Comparison of ENCODE assay signal across 33 cellular contexts in genomic region chr5:87319469-87319868, GRCh38.
"Had no signal": no experiment of that assay in that cellular context is flagged by ENCODE, and none has a peak within 500 bp of the region (broad histone marks: within the 10 kb centered on the region; RNA-seq: fewer than 3 reads in every experiment).

No MANE protein-coding gene starts in this region.

- H3K9me3 Mint-ChIP-seq: central memory CD8-positive, alpha-beta T cell had no signal

- H3K27me3 Mint-ChIP-seq: activated B cell treated with CpG ODN at 0.5 μM for 24 hours; activated CD4-positive, alpha-beta memory T cell treated with anti-CD3 and anti-CD28 coated beads, Interleukin-2, amount 10 ng/mL, durations not matched to agents 7 days and 5 days; activated CD8-positive, alpha-beta memory T cell treated with anti-CD3 and anti-CD28 coated beads, Interleukin-2, amount 10 ng/mL, durations not matched to agents 7 days and 5 days; activated naive CD4-positive, alpha-beta T cell treated with anti-CD3 and anti-CD28 coated beads, Interleukin-2, amount 10 ng/mL, durations not matched to agents 7 days and 5 days; activated naive CD8-positive, alpha-beta T cell; activated naive CD8-positive, alpha-beta T cell treated with anti-CD3 and anti-CD28 coated beads, Interleukin-2, amount 50 U/mL, for 24 hours; central memory CD8-positive, alpha-beta T cell; T-helper 17 cell had no signal

- H3K4me3 Mint-ChIP-seq: activated B cell treated with CpG ODN at 0.5 μM for 24 hours; activated CD4-positive, alpha-beta memory T cell treated with anti-CD3 and anti-CD28 coated beads, Interleukin-2, amount 10 ng/mL, durations not matched to agents 7 days and 5 days; activated CD8-positive, alpha-beta memory T cell treated with anti-CD3 and anti-CD28 coated beads, Interleukin-2, amount 10 ng/mL, durations not matched to agents 7 days and 5 days; activated naive CD4-positive, alpha-beta T cell treated with anti-CD3 and anti-CD28 coated beads, Interleukin-2, amount 10 ng/mL, durations not matched to agents 7 days and 5 days; activated naive CD8-positive, alpha-beta T cell; activated naive CD8-positive, alpha-beta T cell treated with anti-CD3 and anti-CD28 coated beads, Interleukin-2, amount 50 U/mL, for 24 hours; central memory CD8-positive, alpha-beta T cell; T-helper 17 cell had no signal

- H3K9ac ChIP-seq: SK-N-SH had no signal

- H3K27ac Mint-ChIP-seq: activated B cell treated with CpG ODN at 0.5 μM for 24 hours; activated CD4-positive, alpha-beta memory T cell treated with anti-CD3 and anti-CD28 coated beads, Interleukin-2, amount 10 ng/mL, durations not matched to agents 7 days and 5 days; activated CD8-positive, alpha-beta memory T cell treated with anti-CD3 and anti-CD28 coated beads, Interleukin-2, amount 10 ng/mL, durations not matched to agents 7 days and 5 days; activated naive CD4-positive, alpha-beta T cell treated with anti-CD3 and anti-CD28 coated beads, Interleukin-2, amount 10 ng/mL, durations not matched to agents 7 days and 5 days; activated naive CD8-positive, alpha-beta T cell; activated naive CD8-positive, alpha-beta T cell treated with anti-CD3 and anti-CD28 coated beads, Interleukin-2, amount 50 U/mL, for 24 hours; T-helper 17 cell had no signal

- H3K27me3 ChIP-seq: cardiac muscle cell, Peyer's patch, SJSA1 had no signal

- H3K4me3 ChIP-seq: cardiac muscle cell, Peyer's patch, SJSA1 had no signal

- DNase-seq: activated B cell treated with CpG ODN at 0.5 μM for 24 hours; activated CD4-positive, alpha-beta memory T cell treated with anti-CD3 and anti-CD28 coated beads, Interleukin-2, amount 10 ng/mL, durations not matched to agents 7 days and 5 days; activated CD4-positive, alpha-beta T cell treated with anti-CD3 and anti-CD28 coated beads for 4 hours; activated CD4-positive, CD25-positive, alpha-beta regulatory T cell treated with anti-CD3 and anti-CD28 coated beads, Interleukin-2, amount 50 U/mL, for 72 hours; activated CD8-positive, alpha-beta memory T cell treated with anti-CD3 and anti-CD28 coated beads for 24 hours; activated CD8-positive, alpha-beta memory T cell treated with anti-CD3 and anti-CD28 coated beads, Interleukin-2, amount 10 ng/mL, durations not matched to agents 7 days and 5 days; activated CD8-positive, alpha-beta memory T cell treated with anti-CD3 and anti-CD28 coated beads, Interleukin-2, amount 50 U/mL, for 48 hours; activated effector memory CD4-positive, alpha-beta T cell treated with Interleukin-2 at 50 U/mL for 16 hours; activated naive CD4-positive, alpha-beta T cell treated with anti-CD3 and anti-CD28 coated beads, Interleukin-2, amount 10 ng/mL, durations not matched to agents 7 days and 5 days; activated naive CD8-positive, alpha-beta T cell treated with anti-CD3 and anti-CD28 coated beads, Interleukin-2, amount 50 U/mL, for 24 hours; activated T-cell treated with anti-CD3 and anti-CD28 coated beads, Interleukin-2, amount 50 U/mL, for 48 hours; amniotic stem cell; aorta; Karpas-422; NCI-H1105; NCI-H1436; NCI-H1694; NCI-H1930; NCI-H2081 treated with DMSO at 0.1 percent for 48 hours; NCI-H345; NCI-H524 treated with DMSO at 0.1 percent for 48 hours; PC-3; Peyer's patch; RPMI8226; SHP77 treated with DMSO at 0.1 percent for 48 hours; SK-N-SH; T-helper 17 cell; T-helper 9 cell had no signal

- H3K36me3 ChIP-seq: cardiac muscle cell, Peyer's patch had no signal

- H3K4me2 ChIP-seq: SK-N-SH had no signal

- H3K9me3 ChIP-seq: Peyer's patch, SJSA1, SK-N-SH had no signal

- H3K27ac ChIP-seq: cardiac muscle cell, Peyer's patch, SJSA1, VCaP had no signal

- ATAC-seq: activated CD8-positive, alpha-beta memory T cell treated with anti-CD3 and anti-CD28 coated beads, Interleukin-2, amount 10 ng/mL, durations not matched to agents 7 days and 5 days; activated naive CD8-positive, alpha-beta T cell treated with anti-CD3 and anti-CD28 coated beads, Interleukin-2, amount 50 U/mL, for 24 hours; PC-3; T-helper 17 cell had no signal

- H3K4me1 ChIP-seq: SJSA1 had no signal
